Comparison of ENCODE assay signal across 18 cellular contexts in genomic region chr3:100913870-100914654, GRCh38.
DNase-seq lines count a peak whose midpoint lies in the region; ATAC-seq and TF ChIP-seq lines count a peak whose summit lies in the region.
"Had no signal": no experiment of that assay in that cellular context is flagged by ENCODE, and none has a peak within 500 bp of the region (broad histone marks: within the 10 kb centered on the region; RNA-seq: fewer than 3 reads in every experiment).

No MANE protein-coding gene starts in this region.

- ATAC-seq in heart left ventricle (peak; percentile 16 to 80 (median 52)), omental fat pad (ENCODE audit: low FRiP score) (peak; percentile 70), aorta (ENCODE audit: low FRiP score) (peak; percentile 73), GM21737 (IDR thresholded peaks at IDR 0.05; ENCODE audit: unreplicated experiment) (no peak)
- ATAC-seq: stimulated activated naive B cell treated with anti-CD40 and anti-IgM and Interleukin-4, amounts not matched to agents 10 μg/mL and 1 μg/mL and 100 μg/mL, for 72 hours; T-helper 17 cell had no signal

- H3K4me1 ChIP-seq in heart left ventricle, result peaks cover 0 to 20% (median 0%) of the 10 kb centered on the region in 12 donors
- H3K4me1 ChIP-seq in aorta (ENCODE audit: control insufficient read depth in 1 of 2, insufficient read depth in 2 of 2, low read length in 2 of 2), result no peaks in the 10 kb centered on the region
- H3K4me1 ChIP-seq: Peyer's patch had no signal

- WGBS in heart left ventricle, 4 donors, result 65 to 73% (median 70%) methylated on average over 5 of the region's 5 CpGs
- 73% methylated on average over 5 of the region's 5 CpGs for WGBS in aorta, 2 donors

- H3K27ac ChIP-seq in heart left ventricle (peak overlapping the region in 1 of 12 donors; percentile 13), aorta (ENCODE audit: low read depth in 1 of 2, low read length in 2 of 2) (no peak overlapping the region)
- H3K27ac ChIP-seq: Peyer's patch had no signal

- H3K36me3 ChIP-seq in heart left ventricle, result no peaks in the 10 kb centered on the region
- H3K36me3 ChIP-seq in aorta (ENCODE audit: control insufficient read depth in 1 of 2, insufficient read depth in 2 of 2, low read length in 1 of 2), result no peaks in the 10 kb centered on the region
- H3K36me3 ChIP-seq: Peyer's patch had no signal

- TF ChIP-seq CTCF in heart left ventricle (IDR thresholded peaks at IDR 0.05) (no peak), omental fat pad (IDR thresholded peaks at IDR 0.05) (no peak)

- H3K4me3 ChIP-seq in heart left ventricle, result no peak overlapping the region
- H3K4me3 ChIP-seq in aorta (ENCODE audit: low read length in 2 of 2), result no peak overlapping the region
- H3K4me3 ChIP-seq: Peyer's patch had no signal

- TF ChIP-seq POLR2A in heart left ventricle (IDR thresholded peaks at IDR 0.05), result no peak

- H3K27me3 ChIP-seq in heart left ventricle (no peaks in the 10 kb centered on the region), aorta (ENCODE audit: control insufficient read depth in 1 of 2, insufficient read depth in 2 of 2, low read length in 1 of 2) (no peaks in the 10 kb centered on the region)
- H3K27me3 ChIP-seq: Peyer's patch had no signal

- intact Hi-C loops in heart left ventricle (cut with DNase I), result no loop called here
- intact Hi-C loops in aorta (cut with DNase I), result no loop called here

- H3K9me3 ChIP-seq in heart left ventricle, result no peaks in the 10 kb centered on the region
- no peaks in the 10 kb centered on the region for H3K9me3 ChIP-seq in aorta (ENCODE audit: control insufficient read depth, low read length)
- H3K9me3 ChIP-seq: Peyer's patch had no signal

- DNase-seq in astrocyte of the hippocampus (ENCODE audit: low read depth, low spot score), result peak; percentile 53
- DNase-seq in heart left ventricle, result no peak
- no peak for DNase-seq in omental fat pad (ENCODE audit: low spot score)
- DNase-seq in aorta, result peak; percentile 65 to 73
- DNase-seq in NCI-H2196 (lab: John Stamatoyannopoulos, UW; ENCODE audit: unreplicated experiment), result no peak
- DNase-seq in epidermal melanocyte (ENCODE audit: insufficient read length, low spot score), result no peak
- DNase-seq: activated CD4-positive, alpha-beta T cell treated with anti-CD3 and anti-CD28 coated beads for 4 hours; activated T-cell treated with anti-CD3 and anti-CD28 coated beads, Interleukin-2, amount 50 U/mL, for 1 hour; amniotic stem cell; effector CD8-positive, alpha-beta T cell; mesendoderm; NCI-H1105 treated with DMSO at 0.1 percent for 48 hours; NCI-H526; Peyer's patch; stimulated activated CD4-positive, alpha-beta T cell treated with anti-CD3 and anti-CD28 coated beads, Interleukin-4, amount 100 ng/mL, for 1 hour; stimulated activated naive B cell treated with anti-CD40 and anti-IgM and Interleukin-4, amounts not matched to agents 10 μg/mL and 1 μg/mL and 100 μg/mL, for 72 hours; T-helper 17 cell had no signal

Comparison
In these comparisons a context has a peak if more than half of its experiments do, and no peak if none do; other contexts are left out.
1. DNase-seq: peak in astrocyte of the hippocampus (single experiment) and aorta (2 of 2); none in heart left ventricle (0 of 5), omental fat pad (single experiment), NCI-H2196 (single experiment) and epidermal melanocyte (single experiment).